Comparison of ENCODE assay signal across 8 cellular contexts in the genomic region with DNA sequence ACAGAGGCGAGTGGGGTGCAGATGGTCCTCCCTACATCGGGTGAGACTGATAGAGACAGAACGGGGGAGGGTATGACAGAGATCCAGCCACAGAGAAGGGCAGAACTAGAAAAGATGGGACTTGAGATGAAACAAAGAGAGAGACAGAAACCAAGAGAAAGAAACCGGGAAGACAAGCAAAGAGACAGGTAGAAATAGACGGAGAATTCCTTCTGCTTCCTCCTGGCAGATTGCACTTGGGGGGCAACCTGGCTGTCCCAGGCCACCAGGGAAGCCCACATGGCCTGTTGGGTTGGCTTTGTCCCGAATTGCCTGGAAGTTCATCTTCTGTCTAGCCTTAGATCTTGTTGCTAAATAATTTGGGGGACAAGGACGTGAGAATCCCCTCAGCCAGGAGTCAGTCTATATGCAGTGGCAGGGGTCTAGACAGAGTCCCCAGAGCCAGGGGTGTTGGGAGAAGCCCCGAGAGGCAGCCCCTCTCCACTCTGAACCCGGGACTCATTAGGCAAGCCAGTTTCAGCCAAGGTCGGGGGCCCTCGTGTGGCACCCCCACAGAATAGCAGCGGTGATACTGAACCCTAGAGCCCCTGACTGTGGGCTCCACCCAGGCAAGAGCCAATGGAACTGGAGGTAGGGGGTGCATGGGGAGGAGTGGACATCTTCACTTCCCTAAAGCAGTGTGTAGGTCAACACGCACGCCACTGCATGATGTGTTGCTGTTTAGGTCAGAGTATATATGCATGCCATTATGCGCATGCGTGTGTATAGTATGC. TPM values are rescaled to one million over a fixed set of nuclear protein-coding genes. Genes with fewer than 3 reads are reported as not detected.
DNase-seq lines count a peak whose midpoint lies in the region; ATAC-seq and TF ChIP-seq lines count a peak whose summit lies in the region.

No MANE protein-coding gene starts in this region.

- H3K4me3 Mint-ChIP-seq in activated T-cell treated with anti-CD3 and anti-CD28 coated beads, Interleukin-2, amount 50 U/mL, for 24 hours = peak overlapping the region; percentile 99

- H3K9me3 Mint-ChIP-seq in activated T-cell treated with anti-CD3 and anti-CD28 coated beads, Interleukin-2, amount 50 U/mL, for 24 hours = no peaks in the 10 kb centered on the region

- DNase-seq in NCI-H82 (lab: John Stamatoyannopoulos, UW) (peak; percentile 83), heart right ventricle (no peak), ACHN (no peak), middle frontal gyrus (ENCODE audit: extremely low spot score, low spot score) (no peak)
- peak; percentile 93 for DNase-seq in activated T-cell treated with anti-CD3 and anti-CD28 coated beads, Interleukin-2, amount 50 U/mL, for 24 hours
- DNase-seq in stimulated activated CD4-positive, alpha-beta T cell treated with anti-CD3 and anti-CD28 coated beads, Interleukin-1b, Interleukin-23, amount 100 ng/mL, for 4 hours (ENCODE audit: low read depth in 2 of 2) = peak; percentile 81 to 88

- peaks cover 41% of the 10 kb centered on the region for H3K36me3 Mint-ChIP-seq in activated T-cell treated with anti-CD3 and anti-CD28 coated beads, Interleukin-2, amount 50 U/mL, for 24 hours (ENCODE audit: low read depth)

- H3K27me3 Mint-ChIP-seq in activated T-cell treated with anti-CD3 and anti-CD28 coated beads, Interleukin-2, amount 50 U/mL, for 24 hours = peaks cover 4% of the 10 kb centered on the region

- intact Hi-C loops in heart right ventricle (cut with DNase I) = no loop called here

- peak overlapping the region in 2 of 10 donors; percentile 5 to 82 for H3K4me3 ChIP-seq in heart right ventricle

- WGBS in heart right ventricle, 2 donors = 28 to 35% methylated on average over 16 of the region's 16 CpGs

- peak in 4 of 9 donors; percentile 23 to 50 (median 34) for TF ChIP-seq CTCF in heart right ventricle (IDR thresholded peaks at IDR 0.05)

- H3K4me1 ChIP-seq in heart right ventricle = peaks cover 0 to 27% (median 6%) of the 10 kb centered on the region in 9 donors

- ATAC-seq in GM18502 (IDR thresholded peaks at IDR 0.05; ENCODE audit: poor library complexity, unreplicated experiment) (peak; percentile 38), HG02623 (IDR thresholded peaks at IDR 0.05; ENCODE audit: unreplicated experiment) (peak; percentile 34), heart right ventricle (peak in 5 of 8 donors; percentile 23 to 42 (median 27))

- peaks cover 0 to 12% (median 0%) of the 10 kb centered on the region in 9 donors for H3K36me3 ChIP-seq in heart right ventricle

- H3K27ac ChIP-seq in heart right ventricle = peak overlapping the region in 1 of 10 donors; percentile 82

- no peaks in the 10 kb centered on the region for H3K9me3 ChIP-seq in heart right ventricle

- H3K27me3 ChIP-seq in heart right ventricle = peaks cover 0 to 78% (median 40%) of the 10 kb centered on the region in 7 donors

- in situ Hi-C loops in ACHN (cut with HindIII; ENCODE audit: low pct_ligation_motif_present, low pct_unique_long_range_greater_than_20kb, low sequenced_read_pairs) = no loop called here

- peak overlapping the region; percentile 96 for H3K27ac Mint-ChIP-seq in activated T-cell treated with anti-CD3 and anti-CD28 coated beads, Interleukin-2, amount 50 U/mL, for 24 hours

- H3K4me1 Mint-ChIP-seq in activated T-cell treated with anti-CD3 and anti-CD28 coated beads, Interleukin-2, amount 50 U/mL, for 24 hours (ENCODE audit: low read depth) = peaks cover 58% of the 10 kb centered on the region

RNA-seq across cellular contexts. Expression of a gene that starts 0.6 kb away (rescaled TPM):
- total RNA-seq in heart right ventricle = 10 to 100 TPM in 8 of 10 donors, 1 to 10 TPM in 2; 6.0 to 18.7 (median 12.4) TPM
- 10 to 100 TPM in 1 of 2 donors, 1 to 10 TPM in 1; 1.6 to 35.6 TPM for polyA plus RNA-seq in heart right ventricle

RNA-seq across cellular contexts. Expression of a gene that starts 22.8 kb away (rescaled TPM):
- 10 to 100 TPM; 49.0 to 73.4 (median 59.8) TPM for total RNA-seq in heart right ventricle
- 10 to 100 TPM; 38.0 to 95.0 TPM for polyA plus RNA-seq in heart right ventricle

RNA-seq across cellular contexts. Expression of a gene that starts 48.5 kb away (rescaled TPM):
- total RNA-seq in heart right ventricle = 1 to 10 TPM in 1 of 10 donors, under 1 TPM in 7, not detected in 2; 0.08 to 2.5 (median 0.25) TPM
- under 1 TPM; 0.07 to 0.15 TPM for polyA plus RNA-seq in heart right ventricle

Comparison
In these comparisons a context has a peak if more than half of its experiments do, and no peak if none do; other contexts are left out.
1. DNase-seq: peak in NCI-H82 (single experiment), activated T-cell treated with anti-CD3 and anti-CD28 coated beads, Interleukin-2, amount 50 U/mL, for 24 hours (single experiment) and stimulated activated CD4-positive, alpha-beta T cell treated with anti-CD3 and anti-CD28 coated beads, Interleukin-1b, Interleukin-23, amount 100 ng/mL, for 4 hours (2 of 2); none in heart right ventricle (0 of 2), ACHN (single experiment) and middle frontal gyrus (single experiment).
2. Peak in every context shown above with its lines, with median percentiles within 50 percentile points of each other: ATAC-seq.